In the genomic region with DNA sequence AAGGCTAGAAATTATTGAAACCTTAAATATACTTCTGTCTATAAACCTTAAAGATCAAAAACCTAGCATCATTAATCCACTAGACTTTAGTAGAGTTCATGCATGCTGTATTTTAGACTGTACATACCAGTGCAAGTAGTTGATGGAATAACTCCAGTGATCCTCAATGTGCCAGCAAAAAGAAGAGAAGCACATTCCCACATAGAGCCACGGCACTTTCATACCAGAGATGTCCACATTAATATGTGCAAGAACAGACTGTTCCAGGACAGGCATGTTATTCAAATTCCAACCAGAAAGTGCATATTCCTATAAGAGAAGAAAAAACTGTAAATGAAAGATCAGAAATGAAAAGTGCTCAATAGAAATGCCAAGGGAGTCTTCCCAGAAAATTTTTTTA, we compare ENCODE assay signal across 24 cellular contexts.
"Had no signal": no experiment of that assay in that cellular context is flagged by ENCODE, and none has a peak within 500 bp of the region (broad histone marks: within the 10 kb centered on the region; RNA-seq: fewer than 3 reads in every experiment).

No MANE protein-coding gene starts in this region.

- H3K27ac Mint-ChIP-seq: activated B cell treated with CpG ODN at 0.5 μM for 24 hours; activated CD4-positive, alpha-beta T cell treated with anti-CD3 and anti-CD28 coated beads, Interleukin-2, amount 10 ng/mL, durations not matched to agents 24 days and 14 days; activated naive CD4-positive, alpha-beta T cell treated with anti-CD3 and anti-CD28 coated beads for 36 hours; activated naive CD8-positive, alpha-beta T cell treated with anti-CD3 and anti-CD28 coated beads for 36 hours; activated T-helper 17 cell treated with anti-CD3 and anti-CD28 coated beads, Interleukin-2, amount 50 U/mL, for 72 hours had no signal

- H3K4me1 Mint-ChIP-seq: activated B cell treated with CpG ODN at 0.5 μM for 24 hours had no signal

- H3K27me3 Mint-ChIP-seq: activated B cell treated with CpG ODN at 0.5 μM for 24 hours; activated CD4-positive, alpha-beta T cell treated with anti-CD3 and anti-CD28 coated beads, Interleukin-2, amount 10 ng/mL, durations not matched to agents 24 days and 14 days; activated naive CD8-positive, alpha-beta T cell treated with anti-CD3 and anti-CD28 coated beads for 36 hours; activated T-helper 17 cell treated with anti-CD3 and anti-CD28 coated beads, Interleukin-2, amount 50 U/mL, for 72 hours; central memory CD8-positive, alpha-beta T cell had no signal

- H3K4me1 ChIP-seq: ascending aorta, SJSA1 had no signal

- H3K27me3 ChIP-seq: ascending aorta, body of pancreas, SJSA1 had no signal

- H3K4me3 Mint-ChIP-seq: activated B cell treated with CpG ODN at 0.5 μM for 24 hours; activated CD4-positive, alpha-beta T cell treated with anti-CD3 and anti-CD28 coated beads, Interleukin-2, amount 10 ng/mL, durations not matched to agents 24 days and 14 days; activated naive CD4-positive, alpha-beta T cell treated with anti-CD3 and anti-CD28 coated beads for 36 hours; activated naive CD8-positive, alpha-beta T cell treated with anti-CD3 and anti-CD28 coated beads for 36 hours; activated T-helper 17 cell treated with anti-CD3 and anti-CD28 coated beads, Interleukin-2, amount 50 U/mL, for 72 hours; central memory CD8-positive, alpha-beta T cell had no signal

- DNase-seq: activated B cell treated with CpG ODN at 0.5 μM for 24 hours; activated CD4-positive, alpha-beta T cell treated with anti-CD3 and anti-CD28 coated beads for 1 hour; activated CD4-positive, alpha-beta T cell treated with anti-CD3 and anti-CD28 coated beads, Interleukin-2, amount 10 ng/mL, durations not matched to agents 24 days and 14 days; activated CD4-positive, alpha-beta T cell treated with anti-CD3 and anti-CD28 coated beads, Interleukin-2, amount 50 U/mL, for 48 hours; activated CD8-positive, alpha-beta memory T cell treated with anti-CD3 and anti-CD28 coated beads for 24 hours; activated gamma-delta T cell; activated naive CD4-positive, alpha-beta T cell treated with anti-CD3 and anti-CD28 coated beads for 36 hours; activated naive CD8-positive, alpha-beta T cell treated with anti-CD3 and anti-CD28 coated beads for 36 hours; activated T-cell treated with anti-CD3 and anti-CD28 coated beads for 4 hours; activated T-cell treated with anti-CD3 and anti-CD28 coated beads, Interleukin-2, amount 50 U/mL, for 48 hours; amniotic stem cell; body of pancreas; NCI-H146; NCI-H187 treated with DMSO at 0.1 percent for 48 hours; NCI-H2081 treated with DMSO at 0.1 percent for 48 hours; NCI-H446; NCI-H524; SHP77; SW 1271 had no signal

- H3K9me3 ChIP-seq: ascending aorta, body of pancreas, SJSA1 had no signal

- H3K9me3 Mint-ChIP-seq: activated B cell treated with CpG ODN at 0.5 μM for 24 hours; activated CD4-positive, alpha-beta T cell treated with anti-CD3 and anti-CD28 coated beads, Interleukin-2, amount 10 ng/mL, durations not matched to agents 24 days and 14 days; activated naive CD4-positive, alpha-beta T cell treated with anti-CD3 and anti-CD28 coated beads for 36 hours; activated naive CD8-positive, alpha-beta T cell treated with anti-CD3 and anti-CD28 coated beads for 36 hours; activated T-helper 17 cell treated with anti-CD3 and anti-CD28 coated beads, Interleukin-2, amount 50 U/mL, for 72 hours; central memory CD8-positive, alpha-beta T cell had no signal

- H3K4me3 ChIP-seq: ascending aorta, body of pancreas, SJSA1 had no signal

- ATAC-seq: activated T-helper 17 cell treated with anti-CD3 and anti-CD28 coated beads, Interleukin-2, amount 50 U/mL, for 72 hours; body of pancreas; SK-N-SH treated with all-trans-retinoic acid at 6 μM for 48 hours had no signal

- H3K27ac ChIP-seq: ascending aorta, body of pancreas, SJSA1 had no signal
